Comparison of ENCODE assay signal across 11 cellular contexts in genomic region chr14:91366749-91367148, GRCh38. TPM values are rescaled to one million over a fixed set of nuclear protein-coding genes. Genes with fewer than 3 reads are reported as not detected.
A peak's percentile ranks its signal among the peaks of the same experiment; 100 is the strongest.
DNase-seq lines count a peak whose midpoint lies in the region; ATAC-seq and TF ChIP-seq lines count a peak whose summit lies in the region.
"Had no signal": no experiment of that assay in that cellular context is flagged by ENCODE, and none has a peak within 500 bp of the region (broad histone marks: within the 10 kb centered on the region; RNA-seq: fewer than 3 reads in every experiment).

No MANE protein-coding gene starts in this region.

- no peaks in the 10 kb centered on the region for H3K9me3 ChIP-seq in CD4-positive, alpha-beta memory T cell (ENCODE audit: control insufficient read depth in 1 of 2, low read length in 2 of 2)
- no peaks in the 10 kb centered on the region for H3K9me3 ChIP-seq in Karpas-422 (ENCODE audit: low read length)
- H3K9me3 ChIP-seq in naive thymus-derived CD4-positive, alpha-beta T cell (ENCODE audit: control insufficient read depth in 2 of 3, low read length in 3 of 3), result no peaks in the 10 kb centered on the region

- no peaks in the 10 kb centered on the region for H3K27me3 ChIP-seq in CD4-positive, alpha-beta memory T cell (ENCODE audit: insufficient read depth, low read length)
- no peaks in the 10 kb centered on the region for H3K27me3 ChIP-seq in Karpas-422 (ENCODE audit: low read length)
- no peaks in the 10 kb centered on the region for H3K27me3 ChIP-seq in naive thymus-derived CD4-positive, alpha-beta T cell (ENCODE audit: control insufficient read depth in 2 of 2, insufficient read depth in 2 of 2, low read length in 2 of 2)

- H3K4me3 ChIP-seq in CD4-positive, alpha-beta memory T cell (ENCODE audit: low read length in 2 of 2), result peak overlapping the region; percentile 8 to 50
- H3K4me3 ChIP-seq in Karpas-422 (ENCODE audit: low read length), result no peak overlapping the region
- H3K4me3 ChIP-seq in naive thymus-derived CD4-positive, alpha-beta T cell (ENCODE audit: low read length), result peak overlapping the region; percentile 23
- H3K4me3 ChIP-seq: GM23248 had no signal

- peak overlapping the region; percentile 94 to 99 (median 97) for H3K27ac Mint-ChIP-seq in CD4-positive, alpha-beta memory T cell
- H3K27ac Mint-ChIP-seq in activated naive CD8-positive, alpha-beta T cell treated with anti-CD3 and anti-CD28 coated beads for 36 hours, result peak overlapping the region; percentile 87
- H3K27ac Mint-ChIP-seq in naive thymus-derived CD4-positive, alpha-beta T cell, result peak overlapping the region; percentile 71 to 97 (median 93)
- no peak overlapping the region for H3K27ac Mint-ChIP-seq in glutamatergic neuron (ENCODE audit: unreplicated experiment)

- H3K4me3 Mint-ChIP-seq in CD4-positive, alpha-beta memory T cell, result peak overlapping the region; percentile 58 to 89 (median 82)
- H3K4me3 Mint-ChIP-seq in activated naive CD8-positive, alpha-beta T cell treated with anti-CD3 and anti-CD28 coated beads for 36 hours, result peak overlapping the region; percentile 46
- H3K4me3 Mint-ChIP-seq in naive thymus-derived CD4-positive, alpha-beta T cell, result peak overlapping the region; percentile 69 to 89 (median 82)
- H3K4me3 Mint-ChIP-seq in glutamatergic neuron (ENCODE audit: unreplicated experiment), result no peak overlapping the region

- DNase-seq in CD4-positive, alpha-beta memory T cell, result no peak
- DNase-seq in Karpas-422 (peak; percentile 44), NCI-H1092 treated with DMSO at 0.1 percent for 48 hours (lab: John Stamatoyannopoulos, UW) (no peak), glutamatergic neuron (no peak)
- no peak for DNase-seq in activated naive CD8-positive, alpha-beta T cell treated with anti-CD3 and anti-CD28 coated beads for 36 hours
- no peak for DNase-seq in naive thymus-derived CD4-positive, alpha-beta T cell
- no peak for DNase-seq in stimulated activated CD8-positive, alpha-beta memory T cell treated with anti-CD3 and anti-CD28 coated beads, Interleukin-4, amount 100 ng/mL, for 48 hours
- DNase-seq: activated CD8-positive, alpha-beta memory T cell treated with anti-CD3 and anti-CD28 coated beads, Interleukin-2, amount 50 U/mL, for 48 hours; GM23248; substantia nigra had no signal

- H2AFZ ChIP-seq in Karpas-422 (ENCODE audit: low read length), result no peak overlapping the region
- H2AFZ ChIP-seq: GM23248 had no signal

- H3K36me3 ChIP-seq in CD4-positive, alpha-beta memory T cell (ENCODE audit: insufficient read depth, low read length), result no peaks in the 10 kb centered on the region
- no peaks in the 10 kb centered on the region for H3K36me3 ChIP-seq in Karpas-422 (ENCODE audit: insufficient read depth, low read length)
- no peaks in the 10 kb centered on the region for H3K36me3 ChIP-seq in naive thymus-derived CD4-positive, alpha-beta T cell (ENCODE audit: control insufficient read depth in 2 of 3, insufficient read depth in 3 of 3, low read length in 3 of 3)

- no peaks in the 10 kb centered on the region for H3K27me3 Mint-ChIP-seq in CD4-positive, alpha-beta memory T cell
- H3K27me3 Mint-ChIP-seq in activated naive CD8-positive, alpha-beta T cell treated with anti-CD3 and anti-CD28 coated beads for 36 hours, result no peaks in the 10 kb centered on the region
- H3K27me3 Mint-ChIP-seq in naive thymus-derived CD4-positive, alpha-beta T cell, result no peaks in the 10 kb centered on the region
- H3K27me3 Mint-ChIP-seq in glutamatergic neuron (ENCODE audit: unreplicated experiment), result peaks cover 13% of the 10 kb centered on the region

- H3K27ac ChIP-seq in CD4-positive, alpha-beta memory T cell (ENCODE audit: low read depth, low read length), result peak overlapping the region; percentile 85
- H3K27ac ChIP-seq in Karpas-422 (ENCODE audit: low read length), result no peak overlapping the region
- peak overlapping the region; percentile 80 for H3K27ac ChIP-seq in naive thymus-derived CD4-positive, alpha-beta T cell (ENCODE audit: low read depth, low read length)
- H3K27ac ChIP-seq: GM23248 had no signal

- no peaks in the 10 kb centered on the region for H3K9me3 Mint-ChIP-seq in CD4-positive, alpha-beta memory T cell
- no peaks in the 10 kb centered on the region for H3K9me3 Mint-ChIP-seq in activated naive CD8-positive, alpha-beta T cell treated with anti-CD3 and anti-CD28 coated beads for 36 hours
- no peaks in the 10 kb centered on the region for H3K9me3 Mint-ChIP-seq in naive thymus-derived CD4-positive, alpha-beta T cell
- H3K9me3 Mint-ChIP-seq in glutamatergic neuron (ENCODE audit: unreplicated experiment), result peaks cover 7% of the 10 kb centered on the region

- no peak for TF ChIP-seq CTCF in glutamatergic neuron (IDR thresholded peaks at IDR 0.05; ENCODE audit: partially characterized antibody, unreplicated experiment)

- H3K4me2 ChIP-seq in Karpas-422 (ENCODE audit: low read depth, low read length, poor library complexity, severe bottlenecking), result peak overlapping the region; percentile 41

- no peak overlapping the region for H3K9ac ChIP-seq in Karpas-422 (ENCODE audit: low read length)
- H3K9ac ChIP-seq: GM23248 had no signal

- POLR2A ChIA-PET in CD4-positive, alpha-beta memory T cell (lab: Charles Lee; ENCODE audit: partially characterized antibody), result interaction anchor here (0.6 to 15.1 kb wide), 16 partner anchors 8 to 48 kb away, joined by 3 to 268 read pairs (median 4); partner anchors contain the start of gene CCDC88C
- POLR2A ChIA-PET in naive thymus-derived CD4-positive, alpha-beta T cell (lab: Charles Lee), result interaction anchor here (0.6 to 2.6 kb wide), 7 partner anchors 9 to 84 kb away, joined by 3 to 13 read pairs (median 6); no protein-coding TSS in a partner anchor

- H3K9me2 ChIP-seq in Karpas-422 (replicated peaks; ENCODE audit: insufficient read depth, low read length), result no peaks in the 10 kb centered on the region

- H3K79me2 ChIP-seq in Karpas-422 (ENCODE audit: low read length), result peaks cover 36% of the 10 kb centered on the region

- H4K20me1 ChIP-seq in Karpas-422 (ENCODE audit: insufficient read depth, low read depth, low read length), result peaks cover 76% of the 10 kb centered on the region

- intact Hi-C loops in CD4-positive, alpha-beta memory T cell (cut with micrococcal nuclease), result loop anchor here (1.0 kb wide), 1 partner anchor 42 kb away; no protein-coding TSS in a partner anchor
- intact Hi-C loops in naive thymus-derived CD4-positive, alpha-beta T cell (cut with micrococcal nuclease), result loop anchor here (1.0 to 2.0 kb wide), 5 partner anchors 9 to 52 kb away; no protein-coding TSS in a partner anchor

- H3K36me3 Mint-ChIP-seq in CD4-positive, alpha-beta memory T cell, result peaks cover 0 to 16% of the 10 kb centered on the region in 2 donors
- peaks cover 6% of the 10 kb centered on the region for H3K36me3 Mint-ChIP-seq in activated naive CD8-positive, alpha-beta T cell treated with anti-CD3 and anti-CD28 coated beads for 36 hours
- peaks cover 0 to 2% (median 0%) of the 10 kb centered on the region in 5 donors for H3K36me3 Mint-ChIP-seq in naive thymus-derived CD4-positive, alpha-beta T cell
- no peaks in the 10 kb centered on the region for H3K36me3 Mint-ChIP-seq in glutamatergic neuron (ENCODE audit: unreplicated experiment)

- CTCF ChIA-PET in CD4-positive, alpha-beta memory T cell (lab: Charles Lee; ENCODE audit: partially characterized antibody), result interaction anchor here (0.7 to 1.9 kb wide), 8 partner anchors 11 to 49 kb away, joined by 3 to 4 read pairs (median 4); no protein-coding TSS in a partner anchor
- CTCF ChIA-PET in naive thymus-derived CD4-positive, alpha-beta T cell (lab: Charles Lee), result interaction anchor here (0.6 to 1.6 kb wide), 3 partner anchors 10 to 37 kb away, joined by 4 to 5 read pairs (median 5); no protein-coding TSS in a partner anchor

- peaks cover 65 to 93% (median 78%) of the 10 kb centered on the region in 4 donors for H3K4me1 Mint-ChIP-seq in CD4-positive, alpha-beta memory T cell
- H3K4me1 Mint-ChIP-seq in activated naive CD8-positive, alpha-beta T cell treated with anti-CD3 and anti-CD28 coated beads for 36 hours, result peaks cover 84% of the 10 kb centered on the region
- H3K4me1 Mint-ChIP-seq in naive thymus-derived CD4-positive, alpha-beta T cell, result peaks cover 65 to 96% (median 86%) of the 10 kb centered on the region in 7 donors
- H3K4me1 Mint-ChIP-seq in glutamatergic neuron (ENCODE audit: low read depth, unreplicated experiment), result peaks cover 52% of the 10 kb centered on the region

- no peak for ATAC-seq in naive thymus-derived CD4-positive, alpha-beta T cell
- no peak for ATAC-seq in GM19467 (IDR thresholded peaks at IDR 0.05; ENCODE audit: unreplicated experiment)

- H3K4me1 ChIP-seq in CD4-positive, alpha-beta memory T cell (ENCODE audit: insufficient read depth, low read length), result peaks cover 99% of the 10 kb centered on the region
- H3K4me1 ChIP-seq in Karpas-422 (ENCODE audit: low read length), result peaks cover 56% of the 10 kb centered on the region
- H3K4me1 ChIP-seq in naive thymus-derived CD4-positive, alpha-beta T cell (ENCODE audit: control insufficient read depth in 2 of 2, insufficient read depth in 2 of 2, low read length in 2 of 2), result peaks cover 80 to 81% of the 10 kb centered on the region in 2 donors

RNA-seq across cellular contexts. Expression of gene CCDC88C, which starts 50.9 kb away (rescaled TPM):
- 100 to 1,000 TPM; 272 to 293 TPM for total RNA-seq in CD4-positive, alpha-beta memory T cell
- 10 to 100 TPM; 17.1 to 51.1 TPM for polyA plus RNA-seq in CD4-positive, alpha-beta memory T cell
- total RNA-seq in Karpas-422 (2014; rRNA removed; shearing (Covaris generic); ENCODE audit: low replicate concordance), result 57.9 and 72.4 TPM in 2 replicates
- total RNA-seq in activated naive CD8-positive, alpha-beta T cell treated with anti-CD3 and anti-CD28 coated beads for 36 hours, result 10 to 100 TPM; 55.1 to 56.7 TPM
- 100 to 1,000 TPM; 189 to 324 (median 277) TPM for total RNA-seq in naive thymus-derived CD4-positive, alpha-beta T cell
- polyA plus RNA-seq in naive thymus-derived CD4-positive, alpha-beta T cell, result 10 to 100 TPM; 23.6 to 44.9 TPM
- total RNA-seq in glutamatergic neuron (ENCODE audit: unreplicated experiment), result 68.0 TPM
- total RNA-seq: GM23248 had no signal
- polyA plus RNA-seq: GM23248 had no signal
